In genomic region chr10:80170641-80171040, GRCh38 we compare ENCODE assay signal across 19 cellular contexts. TPM values are rescaled to one million over a fixed set of nuclear protein-coding genes. Genes with fewer than 3 reads are reported as not detected.
DNase-seq lines count a peak whose midpoint lies in the region; ATAC-seq and TF ChIP-seq lines count a peak whose summit lies in the region.
"Had no signal": no experiment of that assay in that cellular context is flagged by ENCODE, and none has a peak within 500 bp of the region (broad histone marks: within the 10 kb centered on the region; RNA-seq: fewer than 3 reads in every experiment).

No MANE protein-coding gene starts in this region.

- CTCF ChIA-PET in mammary epithelial cell (lab: Charles Lee; ENCODE audit: low non-redundant PET): no interaction called here

- H3K4me1 Mint-ChIP-seq in central memory CD8-positive, alpha-beta T cell: peaks cover 19% of the 10 kb centered on the region

- peak overlapping the region; percentile 89 for H3K27ac Mint-ChIP-seq in central memory CD8-positive, alpha-beta T cell (ENCODE audit: low read depth)

- TF ChIP-seq POLR2A in breast epithelium (IDR thresholded peaks at IDR 0.05): no peak
- TF ChIP-seq POLR2A in upper lobe of left lung (IDR thresholded peaks at IDR 0.05): no peak

- H3K27me3 Mint-ChIP-seq in central memory CD8-positive, alpha-beta T cell: no peaks in the 10 kb centered on the region
- H3K27me3 Mint-ChIP-seq: dendritic cell treated with granulocyte-macrophage colony-stimulating factor and Interleukin-4, amounts not matched to agents 40 ng/mL and 50 ng/mL, for 4 days had no signal

- no peaks in the 10 kb centered on the region for H3K9me3 Mint-ChIP-seq in central memory CD8-positive, alpha-beta T cell
- H3K9me3 Mint-ChIP-seq: dendritic cell treated with granulocyte-macrophage colony-stimulating factor and Interleukin-4, amounts not matched to agents 40 ng/mL and 50 ng/mL, for 4 days; T-helper 2 cell treated with Interferon-gamma antibody and Interleukin-4, amounts not matched to agents 5 μg/mL and 100 μg/mL, for 36 hours had no signal

- WGBS in mammary epithelial cell (ENCODE audit: low coverage, missing lambda C conversion rate): 96% methylated on average over 10 of the region's 10 CpGs
- WGBS in upper lobe of left lung, 2 donors: 92 to 96% methylated on average over 3 to 10 of the region's 10 CpGs

- peaks cover 35% of the 10 kb centered on the region for H3K36me3 Mint-ChIP-seq in central memory CD8-positive, alpha-beta T cell (ENCODE audit: insufficient read depth)

- DNase-seq in breast epithelium (ENCODE audit: low spot score in 2 of 2): no peak
- DNase-seq in mammary epithelial cell: no peak
- no peak for DNase-seq in central memory CD8-positive, alpha-beta T cell (ENCODE audit: low spot score in 2 of 2)
- DNase-seq in upper lobe of left lung: peak in 1 of 2 donors; percentile 54
- no peak for DNase-seq in inferior parietal cortex (ENCODE audit: extremely low spot score)
- no peak for DNase-seq in RKO (ENCODE audit: low spot score)
- no peak for DNase-seq in GF-D8 (lab: John Stamatoyannopoulos, UW)
- DNase-seq: IMR-90; MG63; NCI-H774; nucleus accumbens; stimulated activated naive CD4-positive, alpha-beta T cell had no signal

- H3K9me3 ChIP-seq in breast epithelium: no peaks in the 10 kb centered on the region
- H3K9me3 ChIP-seq in mammary epithelial cell (replicated peaks; ENCODE audit: insufficient read depth, low read length): no peaks in the 10 kb centered on the region
- no peaks in the 10 kb centered on the region for H3K9me3 ChIP-seq in neutrophil
- no peaks in the 10 kb centered on the region for H3K9me3 ChIP-seq in upper lobe of left lung
- H3K9me3 ChIP-seq: A549, MG63, Peyer's patch had no signal

- H3K79me2 ChIP-seq in mammary epithelial cell (ENCODE audit: insufficient read depth, low read length): peaks cover 51% of the 10 kb centered on the region

- no peak overlapping the region for H3K4me3 ChIP-seq in breast epithelium
- no peak overlapping the region for H3K4me3 ChIP-seq in mammary epithelial cell (replicated peaks in 1 of 3; ENCODE audit: insufficient read depth in 1 of 3, low read depth in 2 of 3, low read length in 3 of 3)
- no peak overlapping the region for H3K4me3 ChIP-seq in neutrophil (ENCODE audit: low read depth in 1 of 2, low read length in 1 of 2)
- H3K4me3 ChIP-seq in upper lobe of left lung: no peak overlapping the region
- H3K4me3 ChIP-seq: A549, MG63, Peyer's patch had no signal

- H3K27me3 ChIP-seq in breast epithelium: no peaks in the 10 kb centered on the region
- H3K27me3 ChIP-seq in mammary epithelial cell (ENCODE audit: insufficient read depth, low read length): no peaks in the 10 kb centered on the region
- no peaks in the 10 kb centered on the region for H3K27me3 ChIP-seq in neutrophil
- H3K27me3 ChIP-seq in upper lobe of left lung: no peaks in the 10 kb centered on the region
- H3K27me3 ChIP-seq: MG63, Peyer's patch had no signal

- no peak overlapping the region for H3K4me3 Mint-ChIP-seq in central memory CD8-positive, alpha-beta T cell
- H3K4me3 Mint-ChIP-seq: dendritic cell treated with granulocyte-macrophage colony-stimulating factor and Interleukin-4, amounts not matched to agents 40 ng/mL and 50 ng/mL, for 4 days; T-helper 2 cell treated with Interferon-gamma antibody and Interleukin-4, amounts not matched to agents 5 μg/mL and 100 μg/mL, for 36 hours had no signal

- H3K36me3 ChIP-seq in breast epithelium (no peaks in the 10 kb centered on the region), mammary epithelial cell (ENCODE audit: insufficient read depth, low read length) (peaks cover 3% of the 10 kb centered on the region), neutrophil (peaks cover 90% of the 10 kb centered on the region), upper lobe of left lung (peaks cover 0 to 67% (median 31%) of the 10 kb centered on the region in 4 donors)

- BruUV-seq in mammary epithelial cell (replicated peaks; lab: Mats Ljungman, UMichigan): no TSS peak

- no peak overlapping the region for H3K4me2 ChIP-seq in mammary epithelial cell (ENCODE audit: insufficient read depth, low read depth, low read length)
- H3K4me2 ChIP-seq: A549 had no signal

- no peak overlapping the region for H2AFZ ChIP-seq in mammary epithelial cell (ENCODE audit: low read depth, low read length)

- H4K20me1 ChIP-seq in mammary epithelial cell (ENCODE audit: insufficient read depth, low read length): no peaks in the 10 kb centered on the region

- dilution Hi-C loops in mammary epithelial cell (cut with HindIII; ENCODE audit: low sequenced_read_pairs): no loop called here

- in situ Hi-C loops in mammary epithelial cell (cut with MboI; ENCODE audit: low sequenced_read_pairs in 2 of 2): no loop called here

- H3K4me1 ChIP-seq in breast epithelium: no peaks in the 10 kb centered on the region
- peaks cover 11% of the 10 kb centered on the region for H3K4me1 ChIP-seq in mammary epithelial cell (ENCODE audit: insufficient read depth, low read length)
- peaks cover 29 to 40% of the 10 kb centered on the region in 2 experiments for H3K4me1 ChIP-seq in neutrophil (ENCODE audit: control insufficient read depth in 1 of 2, insufficient read depth in 1 of 2, low read depth in 1 of 2, low read length in 1 of 2)
- peaks cover 36 to 69% (median 40%) of the 10 kb centered on the region in 4 donors for H3K4me1 ChIP-seq in upper lobe of left lung
- H3K4me1 ChIP-seq: A549 had no signal

- TF ChIP-seq CTCF in breast epithelium (IDR thresholded peaks at IDR 0.05) (no peak), mammary epithelial cell (conservative IDR thresholded peaks at IDR 0.05 in 1 of 2, IDR thresholded peaks at IDR 0.05 in 1 of 2; ENCODE audit: extremely low read depth in 1 of 2, insufficient read depth in 1 of 2, low read depth in 1 of 2, low read length in 2 of 2) (no peak), neutrophil (IDR thresholded peaks at IDR 0.05) (no peak), upper lobe of left lung (IDR thresholded peaks at IDR 0.05) (no peak)

- no peak overlapping the region for H3K9ac ChIP-seq in mammary epithelial cell (ENCODE audit: insufficient read depth, low read length)

- no peak for TF ChIP-seq EP300 in upper lobe of left lung (IDR thresholded peaks at IDR 0.05)

- intact Hi-C loops in breast epithelium (cut with DNase I; ENCODE audit: low total_unique reads): no loop called here
- intact Hi-C loops in mammary epithelial cell (cut with micrococcal nuclease): no loop called here

- H3K27ac ChIP-seq in breast epithelium: peak overlapping the region; percentile 58 to 74
- no peak overlapping the region for H3K27ac ChIP-seq in mammary epithelial cell (ENCODE audit: insufficient read depth, low read depth, low read length)
- peak overlapping the region; percentile 61 for H3K27ac ChIP-seq in neutrophil
- H3K27ac ChIP-seq in upper lobe of left lung: peak overlapping the region in 3 of 4 donors; percentile 40 to 69 (median 52)
- H3K27ac ChIP-seq: A549 had no signal

- no peak for ATAC-seq in central memory CD8-positive, alpha-beta T cell (replicated peaks; ENCODE audit: extremely low read depth, poor library complexity, severe bottlenecking)
- no peak for ATAC-seq in upper lobe of left lung (ENCODE audit: low FRiP score in 2 of 2)
- ATAC-seq: A549, right cardiac atrium had no signal

RNA-seq across cellular contexts. Expression of gene ANXA11, which starts 34.7 kb away (rescaled TPM):
- total RNA-seq in breast epithelium: 100 to 1,000 TPM in 1 of 3 donors, 10 to 100 TPM in 2; 83.3 to 102 (median 93.4) TPM
- 100 to 1,000 TPM in 1 of 2 donors, 10 to 100 TPM in 1; 36.8 to 117 TPM for total RNA-seq in mammary epithelial cell
- polyA plus RNA-seq in mammary epithelial cell: 75.0 TPM
- 154 TPM for polyA minus RNA-seq in mammary epithelial cell
- 100 to 1,000 TPM; 108 to 327 (median 194) TPM for total RNA-seq in upper lobe of left lung

RNA-seq across cellular contexts. Expression of gene PLAC9, which starts 38.1 kb away (rescaled TPM):
- total RNA-seq in breast epithelium: 10 to 100 TPM in 2 of 3 donors, 1 to 10 TPM in 1; 7.5 to 66.2 (median 13.4) TPM
- total RNA-seq in mammary epithelial cell: under 1 TPM; 0.50 to 0.68 TPM
- polyA plus RNA-seq in mammary epithelial cell: 0.10 TPM
- not detected for polyA minus RNA-seq in mammary epithelial cell
- 10 to 100 TPM in 3 of 6 donors, 1 to 10 TPM in 1, not detected in 2; 7.9 to 82.9 (median 26.5) TPM for total RNA-seq in upper lobe of left lung
- total RNA-seq: mononuclear cell had no signal
- polyA plus RNA-seq: A549 had no signal
